ENCODE assay signal across 9 cellular contexts in genomic region chr1:219324629-219325367, GRCh38.
DNase-seq lines count a peak whose midpoint lies in the region; ATAC-seq, FAIRE-seq and TF ChIP-seq lines count a peak whose summit lies in the region.
"Had no signal": no experiment of that assay in that cellular context is flagged by ENCODE, and none has a peak within 500 bp of the region (broad histone marks: within the 10 kb centered on the region; RNA-seq: fewer than 3 reads in every experiment).

No MANE protein-coding gene starts in this region.

- no peak overlapping the region for H3K4me3 Mint-ChIP-seq in activated naive CD8-positive, alpha-beta T cell treated with anti-CD3 and anti-CD28 coated beads for 36 hours

- no peak for FAIRE-seq in D721Med (lab: Jason Lieb, UNC)

- H3K36me3 Mint-ChIP-seq in activated naive CD8-positive, alpha-beta T cell treated with anti-CD3 and anti-CD28 coated beads for 36 hours, result peaks cover 8% of the 10 kb centered on the region

- no peaks in the 10 kb centered on the region for H3K27me3 Mint-ChIP-seq in activated naive CD8-positive, alpha-beta T cell treated with anti-CD3 and anti-CD28 coated beads for 36 hours

- DNase-seq in activated CD4-positive, CD25-positive, alpha-beta regulatory T cell treated with anti-CD3 and anti-CD28 coated beads, Interleukin-2, amount 50 U/mL, for 72 hours, result no peak
- DNase-seq in activated naive CD8-positive, alpha-beta T cell treated with anti-CD3 and anti-CD28 coated beads for 36 hours, result peak; percentile 1
- DNase-seq in renal cortical epithelial cell (ENCODE audit: low read depth) (peak; percentile 94), D721Med (ENCODE audit: insufficient read length, low spot score) (no peak), KG1 (lab: John Stamatoyannopoulos, UW) (no peak)
- DNase-seq: 8988T had no signal

- peak; percentile 83 to 86 for ATAC-seq in activated CD4-positive, CD25-positive, alpha-beta regulatory T cell treated with anti-CD3 and anti-CD28 coated beads, Interleukin-2, amount 50 U/mL, for 24 hours
- peak; percentile 94 for ATAC-seq in HG03442 (IDR thresholded peaks at IDR 0.05; ENCODE audit: unreplicated experiment)
- ATAC-seq in GM19328 (IDR thresholded peaks at IDR 0.05; ENCODE audit: unreplicated experiment), result no peak

- peaks cover 12% of the 10 kb centered on the region for H3K4me1 Mint-ChIP-seq in activated naive CD8-positive, alpha-beta T cell treated with anti-CD3 and anti-CD28 coated beads for 36 hours

- TF ChIP-seq CTCF in D721Med (IDR thresholded peaks at IDR 0.05; ENCODE audit: insufficient read depth, missing control alignments), result no peak

- no peak overlapping the region for H3K27ac Mint-ChIP-seq in activated naive CD8-positive, alpha-beta T cell treated with anti-CD3 and anti-CD28 coated beads for 36 hours

- peaks cover 12% of the 10 kb centered on the region for H3K9me3 Mint-ChIP-seq in activated naive CD8-positive, alpha-beta T cell treated with anti-CD3 and anti-CD28 coated beads for 36 hours

Comparison
In these comparisons a context has a peak if more than half of its experiments do, and no peak if none do; other contexts are left out.
1. DNase-seq: peak in activated naive CD8-positive, alpha-beta T cell treated with anti-CD3 and anti-CD28 coated beads for 36 hours (single experiment) and renal cortical epithelial cell (single experiment); none in activated CD4-positive, CD25-positive, alpha-beta regulatory T cell treated with anti-CD3 and anti-CD28 coated beads, Interleukin-2, amount 50 U/mL, for 72 hours (single experiment), D721Med (single experiment) and KG1 (single experiment).